11 cellular contexts compared by ENCODE assay signal in genomic region chr17:21296097-21297025, GRCh38. TPM values are rescaled to one million over a fixed set of nuclear protein-coding genes. Genes with fewer than 3 reads are reported as not detected.
DNase-seq lines count a peak whose midpoint lies in the region; ATAC-seq, FAIRE-seq and TF ChIP-seq lines count a peak whose summit lies in the region.
"Had no signal": no experiment of that assay in that cellular context is flagged by ENCODE, and none has a peak within 500 bp of the region (broad histone marks: within the 10 kb centered on the region; RNA-seq: fewer than 3 reads in every experiment).

No MANE protein-coding gene starts in this region.

- no peaks in the 10 kb centered on the region for H3K4me1 ChIP-seq in right lobe of liver

- H3K27me3 ChIP-seq in right lobe of liver: no peaks in the 10 kb centered on the region
- H3K27me3 ChIP-seq: transverse colon had no signal

- no peak for TF ChIP-seq POLR2A in right lobe of liver (IDR thresholded peaks at IDR 0.05)

- H3K9me3 ChIP-seq in right lobe of liver: no peaks in the 10 kb centered on the region
- H3K9me3 ChIP-seq: transverse colon had no signal

- FAIRE-seq in HTR-8/SVneo (lab: Jason Lieb, UNC): peak; percentile 95

- no peak for TF ChIP-seq CTCF in right lobe of liver (IDR thresholded peaks at IDR 0.05)

- 38% methylated on average over 12 of the region's 22 CpGs for WGBS in right lobe of liver (ENCODE audit: insufficient coverage, low coverage, low lambda C conversion rate, missing lambda C conversion rate)

- H3K27ac ChIP-seq in right lobe of liver: no peak overlapping the region
- H3K27ac ChIP-seq: transverse colon had no signal

- H3K4me3 ChIP-seq in right lobe of liver: no peak overlapping the region
- H3K4me3 ChIP-seq: transverse colon had no signal

- peak in 3 of 4 donors; percentile 8 to 58 (median 13) for ATAC-seq in right lobe of liver

- peaks cover 2 to 33% (median 15%) of the 10 kb centered on the region in 4 donors for H3K36me3 ChIP-seq in right lobe of liver

- DNase-seq in A172 (ENCODE audit: low spot score) (peak; percentile 83), HTR-8/SVneo (ENCODE audit: insufficient read length, low spot score) (no peak), amniotic epithelial cell (ENCODE audit: low read depth) (peak; percentile 24), right lobe of liver (peak; percentile 36 to 78 (median 69)), foreskin melanocyte (no peak), NCI-H2227 treated with DMSO at 0.1 percent for 48 hours (lab: John Stamatoyannopoulos, UW) (no peak), NCI-H69 (lab: John Stamatoyannopoulos, UW) (no peak), NCI-H128 (lab: John Stamatoyannopoulos, UW; ENCODE audit: unreplicated experiment) (no peak)
- DNase-seq: NCI-H1092 treated with DMSO at 0.1 percent for 48 hours, NCI-H748 treated with DMSO at 0.1 percent for 48 hours had no signal

- intact Hi-C loops in right lobe of liver (cut with DNase I): no loop called here

RNA-seq across cellular contexts. Expression of gene MAP2K3, which starts 11.8 kb away (rescaled TPM):
- 12.1 and 16.8 TPM in 2 replicates for total RNA-seq in A172 (2014; rRNA removed; shearing (Covaris generic))
- total RNA-seq in right lobe of liver: 10 to 100 TPM; 22.6 to 80.7 (median 60.7) TPM

RNA-seq across cellular contexts. Expression of gene NATD1, which starts 43.2 kb away (rescaled TPM):
- total RNA-seq in A172 (2014; rRNA removed; shearing (Covaris generic)): 1.9 and 2.9 TPM in 2 replicates
- 1 to 10 TPM; 3.3 to 5.5 (median 4.7) TPM for total RNA-seq in right lobe of liver

Comparison
In these comparisons a context has a peak if more than half of its experiments do, and no peak if none do; other contexts are left out.
1. DNase-seq: peak in A172 (single experiment), amniotic epithelial cell (single experiment) and right lobe of liver (3 of 3); none in HTR-8/SVneo (single experiment), foreskin melanocyte (single experiment), NCI-H2227 treated with DMSO at 0.1 percent for 48 hours (single experiment), NCI-H69 (single experiment) and NCI-H128 (single experiment).